31 cellular contexts compared by ENCODE assay signal in genomic region chr1:90946630-90947029, GRCh38.
"Had no signal": no experiment of that assay in that cellular context is flagged by ENCODE, and none has a peak within 500 bp of the region (broad histone marks: within the 10 kb centered on the region; RNA-seq: fewer than 3 reads in every experiment).

No MANE protein-coding gene starts in this region.

- H3K4me2 ChIP-seq: KMS-11 had no signal

- H3K27ac Mint-ChIP-seq: activated CD4-positive, alpha-beta T cell treated with anti-CD3 and anti-CD28 coated beads, Interleukin-2, amount 10 ng/mL, durations not matched to agents 24 days and 14 days; activated CD8-positive, alpha-beta T cell treated with anti-CD3 and anti-CD28 coated beads for 36 hours; activated naive CD8-positive, alpha-beta T cell treated with anti-CD3 and anti-CD28 coated beads for 36 hours; activated T-cell treated with anti-CD3 and anti-CD28 coated beads, Interleukin-2, amount 50 U/mL, for 72 hours; activated T-helper 17 cell treated with anti-CD3 and anti-CD28 coated beads, Interleukin-2, amount 50 U/mL, for 72 hours had no signal

- H3K4me3 ChIP-seq: Peyer's patch had no signal

- H3K27me3 Mint-ChIP-seq: activated CD4-positive, alpha-beta T cell treated with anti-CD3 and anti-CD28 coated beads, Interleukin-2, amount 10 ng/mL, durations not matched to agents 24 days and 14 days; activated CD8-positive, alpha-beta T cell treated with anti-CD3 and anti-CD28 coated beads for 36 hours; activated naive CD8-positive, alpha-beta T cell treated with anti-CD3 and anti-CD28 coated beads for 36 hours; activated T-helper 17 cell treated with anti-CD3 and anti-CD28 coated beads, Interleukin-2, amount 50 U/mL, for 72 hours had no signal

- H3K4me1 ChIP-seq: Peyer's patch had no signal

- H3K4me3 Mint-ChIP-seq: activated CD4-positive, alpha-beta T cell treated with anti-CD3 and anti-CD28 coated beads, Interleukin-2, amount 10 ng/mL, durations not matched to agents 24 days and 14 days; activated CD8-positive, alpha-beta T cell treated with anti-CD3 and anti-CD28 coated beads for 36 hours; activated naive CD8-positive, alpha-beta T cell treated with anti-CD3 and anti-CD28 coated beads for 36 hours; activated T-cell treated with anti-CD3 and anti-CD28 coated beads, Interleukin-2, amount 50 U/mL, for 72 hours; activated T-helper 17 cell treated with anti-CD3 and anti-CD28 coated beads, Interleukin-2, amount 50 U/mL, for 72 hours had no signal

- H3K36me3 ChIP-seq: brain microvascular endothelial cell, Peyer's patch, WERI-Rb-1 had no signal

- H3K27ac ChIP-seq: brain microvascular endothelial cell, KMS-11, Peyer's patch, WERI-Rb-1 had no signal

- H3K27me3 ChIP-seq: brain microvascular endothelial cell, Peyer's patch had no signal

- H3K9me3 ChIP-seq: Peyer's patch had no signal

- H3K9ac ChIP-seq: KMS-11 had no signal

- ATAC-seq: activated CD8-positive, alpha-beta T cell treated with anti-CD3 and anti-CD28 coated beads for 36 hours; activated T-cell treated with anti-CD3 and anti-CD28 coated beads, Interleukin-2, amount 50 U/mL, for 72 hours; activated T-helper 17 cell treated with anti-CD3 and anti-CD28 coated beads, Interleukin-2, amount 50 U/mL, for 72 hours; PC-3 had no signal

- DNase-seq: activated CD4-positive, alpha-beta T cell treated with anti-CD3 and anti-CD28 coated beads, Interleukin-2, amount 10 ng/mL, durations not matched to agents 24 days and 14 days; activated CD4-positive, alpha-beta T cell treated with anti-CD3 and anti-CD28 coated beads, Interleukin-2, amount 50 U/mL, for 4 hours; activated CD8-positive, alpha-beta T cell treated with anti-CD3 and anti-CD28 coated beads for 36 hours; activated effector memory CD4-positive, alpha-beta T cell treated with anti-CD3 and anti-CD28 coated beads, Interleukin-2, amount 50 U/mL, for 16 hours; activated naive CD4-positive, alpha-beta T cell; activated naive CD4-positive, alpha-beta T cell treated with anti-CD3 and anti-CD28 coated beads, Interleukin-2, amount 50 U/mL, for 16 hours; activated naive CD8-positive, alpha-beta T cell treated with anti-CD3 and anti-CD28 coated beads for 36 hours; activated T-cell treated with anti-CD3 and anti-CD28 coated beads, Interleukin-2, amount 50 U/mL, for 1 hour; activated T-cell treated with anti-CD3 and anti-CD28 coated beads, Interleukin-2, amount 50 U/mL, for 72 hours; amniotic stem cell; aorta; brain microvascular endothelial cell; central memory CD4-positive, alpha-beta T cell; NCI-H1092 treated with DMSO at 0.1 percent for 48 hours; NCI-H146; NCI-H187 treated with DMSO at 0.1 percent for 48 hours; NCI-H226; NCI-H446 treated with DMSO at 0.1 percent for 48 hours; NCI-H524; NCI-H69; NK-92 treated with Interleukin-12 subunit alpha and Interleukin-12 subunit beta, amount 100 ng/mL, for 24 hours; PC-3; Peyer's patch; Right ventricle myocardium superior; SW 1271; T-helper 1 cell; T-helper 2 cell; T-helper 9 cell; WERI-Rb-1 had no signal

- H3K9me3 Mint-ChIP-seq: activated CD4-positive, alpha-beta T cell treated with anti-CD3 and anti-CD28 coated beads, Interleukin-2, amount 10 ng/mL, durations not matched to agents 24 days and 14 days; activated CD8-positive, alpha-beta T cell treated with anti-CD3 and anti-CD28 coated beads for 36 hours; activated naive CD8-positive, alpha-beta T cell treated with anti-CD3 and anti-CD28 coated beads for 36 hours; activated T-cell treated with anti-CD3 and anti-CD28 coated beads, Interleukin-2, amount 50 U/mL, for 72 hours; activated T-helper 17 cell treated with anti-CD3 and anti-CD28 coated beads, Interleukin-2, amount 50 U/mL, for 72 hours had no signal
